ENCODE assay signal across 27 cellular contexts in the genomic region with DNA sequence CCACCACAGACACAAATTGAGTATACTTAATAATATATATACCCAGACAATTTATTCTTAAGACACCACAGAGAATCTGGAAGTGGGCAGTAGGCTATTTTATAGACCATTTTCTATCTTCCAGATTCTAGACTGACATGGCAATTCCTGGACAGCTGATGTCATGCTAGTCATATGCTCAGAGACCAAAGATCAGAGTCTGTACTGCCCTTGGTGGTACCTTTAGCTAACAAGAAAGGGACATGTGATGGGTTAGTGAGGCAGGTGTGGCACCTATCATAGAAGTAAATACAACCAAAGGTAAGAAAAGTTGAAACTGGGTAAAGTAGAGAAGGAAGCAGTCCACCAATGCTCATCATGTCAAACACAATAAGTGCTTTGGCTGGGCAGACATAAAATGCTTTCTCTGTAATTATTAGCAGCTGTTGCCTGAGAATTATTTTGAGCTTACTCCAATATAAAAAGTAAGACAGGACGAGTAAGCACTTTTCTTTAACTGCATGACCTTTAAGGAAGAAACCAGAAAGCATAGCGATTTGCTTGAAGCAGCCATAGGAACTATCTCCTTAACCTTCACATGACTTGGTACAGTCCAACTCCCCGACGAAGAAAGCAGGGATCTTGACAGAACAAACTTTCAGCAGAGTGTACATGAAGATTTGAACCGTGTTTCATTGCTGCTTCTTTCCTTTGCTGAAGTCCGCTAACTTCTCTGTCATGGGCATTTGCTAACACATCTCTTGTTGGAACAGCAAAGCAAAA. TPM values are rescaled to one million over a fixed set of nuclear protein-coding genes. Genes with fewer than 3 reads are reported as not detected.
DNase-seq lines count a peak whose midpoint lies in the region; ATAC-seq and TF ChIP-seq lines count a peak whose summit lies in the region.
"Had no signal": no experiment of that assay in that cellular context is flagged by ENCODE, and none has a peak within 500 bp of the region (broad histone marks: within the 10 kb centered on the region; RNA-seq: fewer than 3 reads in every experiment).

No MANE protein-coding gene starts in this region.

- H3K4me1 Mint-ChIP-seq in activated naive CD8-positive, alpha-beta T cell treated with anti-CD3 and anti-CD28 coated beads, Interleukin-2, amount 50 U/mL, for 24 hours = no peaks in the 10 kb centered on the region
- H3K4me1 Mint-ChIP-seq in natural killer cell treated with Interleukin-12 subunit alpha and Interleukin-12 subunit beta and Interleukin-15 and Interleukin-18, amount 100 ng/mL, for 72 hours (ENCODE audit: low read depth in 2 of 2) = no peaks in the 10 kb centered on the region
- H3K4me1 Mint-ChIP-seq: IgD-negative memory B cell; memory B cell; neural crest cell; stimulated activated naive CD8-positive, alpha-beta T cell treated with anti-CD3 and anti-CD28 coated beads, Interleukin-15, amount 100 ng/mL, for 72 hours had no signal

- no peaks in the 10 kb centered on the region for H3K36me3 ChIP-seq in Peyer's patch
- H3K36me3 ChIP-seq in colonic mucosa = no peaks in the 10 kb centered on the region
- no peaks in the 10 kb centered on the region for H3K36me3 ChIP-seq in right lobe of liver
- H3K36me3 ChIP-seq in spleen = no peaks in the 10 kb centered on the region
- H3K36me3 ChIP-seq: gastrocnemius medialis, prostate gland, upper lobe of left lung had no signal

- no peaks in the 10 kb centered on the region for H3K9me3 ChIP-seq in Peyer's patch
- H3K9me3 ChIP-seq in colonic mucosa = no peaks in the 10 kb centered on the region
- no peaks in the 10 kb centered on the region for H3K9me3 ChIP-seq in right lobe of liver
- no peaks in the 10 kb centered on the region for H3K9me3 ChIP-seq in spleen
- H3K9me3 ChIP-seq: gastrocnemius medialis, prostate gland, upper lobe of left lung had no signal

- H3K27ac ChIP-seq in Peyer's patch (peak overlapping the region in 3 of 4 donors; percentile 6 to 75 (median 73)), colonic mucosa (peak overlapping the region; percentile 43), right lobe of liver (peak overlapping the region in 1 of 3 donors; percentile 12), spleen (peak overlapping the region in 5 of 8 donors; percentile 40 to 66 (median 56))
- H3K27ac ChIP-seq: dorsolateral prefrontal cortex, gastrocnemius medialis, prostate gland, upper lobe of left lung had no signal

- H3K27ac Mint-ChIP-seq in activated naive CD8-positive, alpha-beta T cell treated with anti-CD3 and anti-CD28 coated beads, Interleukin-2, amount 50 U/mL, for 24 hours = no peak overlapping the region
- H3K27ac Mint-ChIP-seq in natural killer cell treated with Interleukin-12 subunit alpha and Interleukin-12 subunit beta and Interleukin-15 and Interleukin-18, amount 100 ng/mL, for 72 hours = no peak overlapping the region
- H3K27ac Mint-ChIP-seq: IgD-negative memory B cell; memory B cell; stimulated activated naive CD8-positive, alpha-beta T cell treated with anti-CD3 and anti-CD28 coated beads, Interleukin-15, amount 100 ng/mL, for 72 hours had no signal

- no peak for TF ChIP-seq CTCF in Peyer's patch (IDR thresholded peaks at IDR 0.05)
- TF ChIP-seq CTCF in colonic mucosa (IDR thresholded peaks at IDR 0.05) = no peak
- TF ChIP-seq CTCF in right lobe of liver (IDR thresholded peaks at IDR 0.05) = no peak
- TF ChIP-seq CTCF in spleen (IDR thresholded peaks at IDR 0.05 in 8 of 11, conservative IDR thresholded peaks at IDR 0.05 in 3 of 11) = no peak

- H3K4me1 ChIP-seq in Peyer's patch = peaks cover 0 to 8% (median 2%) of the 10 kb centered on the region in 4 donors
- H3K4me1 ChIP-seq in colonic mucosa = no peaks in the 10 kb centered on the region
- H3K4me1 ChIP-seq in right lobe of liver = peaks cover 0 to 11% (median 2%) of the 10 kb centered on the region in 4 donors
- H3K4me1 ChIP-seq in spleen = peaks cover 0 to under 1% (median 0%) of the 10 kb centered on the region in 6 donors
- H3K4me1 ChIP-seq: prostate gland, upper lobe of left lung had no signal

- H3K4me3 Mint-ChIP-seq in activated naive CD8-positive, alpha-beta T cell treated with anti-CD3 and anti-CD28 coated beads, Interleukin-2, amount 50 U/mL, for 24 hours = no peak overlapping the region
- H3K4me3 Mint-ChIP-seq in natural killer cell treated with Interleukin-12 subunit alpha and Interleukin-12 subunit beta and Interleukin-15 and Interleukin-18, amount 100 ng/mL, for 72 hours = no peak overlapping the region
- H3K4me3 Mint-ChIP-seq: IgD-negative memory B cell; memory B cell; neural crest cell; stimulated activated naive CD8-positive, alpha-beta T cell treated with anti-CD3 and anti-CD28 coated beads, Interleukin-15, amount 100 ng/mL, for 72 hours had no signal

- H3K36me3 Mint-ChIP-seq in activated naive CD8-positive, alpha-beta T cell treated with anti-CD3 and anti-CD28 coated beads, Interleukin-2, amount 50 U/mL, for 24 hours (ENCODE audit: low read depth) = no peaks in the 10 kb centered on the region
- no peaks in the 10 kb centered on the region for H3K36me3 Mint-ChIP-seq in natural killer cell treated with Interleukin-12 subunit alpha and Interleukin-12 subunit beta and Interleukin-15 and Interleukin-18, amount 100 ng/mL, for 72 hours
- H3K36me3 Mint-ChIP-seq: IgD-negative memory B cell, memory B cell had no signal

- H3K27me3 ChIP-seq in Peyer's patch (no peaks in the 10 kb centered on the region), colonic mucosa (no peaks in the 10 kb centered on the region), right lobe of liver (no peaks in the 10 kb centered on the region), spleen (replicated peaks in 1 of 7) (no peaks in the 10 kb centered on the region)
- H3K27me3 ChIP-seq: gastrocnemius medialis, upper lobe of left lung had no signal

- no peak overlapping the region for H3K9ac ChIP-seq in colonic mucosa (ENCODE audit: low read depth in 2 of 2, low read length in 2 of 2)

- H3K27me3 Mint-ChIP-seq in activated naive CD8-positive, alpha-beta T cell treated with anti-CD3 and anti-CD28 coated beads, Interleukin-2, amount 50 U/mL, for 24 hours = peaks cover 7% of the 10 kb centered on the region
- peaks cover 29 to 61% of the 10 kb centered on the region in 2 donors for H3K27me3 Mint-ChIP-seq in natural killer cell treated with Interleukin-12 subunit alpha and Interleukin-12 subunit beta and Interleukin-15 and Interleukin-18, amount 100 ng/mL, for 72 hours

- TF ChIP-seq POLR2A in Peyer's patch (IDR thresholded peaks at IDR 0.05) (no peak), right lobe of liver (IDR thresholded peaks at IDR 0.05) (no peak), spleen (IDR thresholded peaks at IDR 0.05) (no peak)

- H3K9me3 Mint-ChIP-seq in activated naive CD8-positive, alpha-beta T cell treated with anti-CD3 and anti-CD28 coated beads, Interleukin-2, amount 50 U/mL, for 24 hours = no peaks in the 10 kb centered on the region
- no peaks in the 10 kb centered on the region for H3K9me3 Mint-ChIP-seq in natural killer cell treated with Interleukin-12 subunit alpha and Interleukin-12 subunit beta and Interleukin-15 and Interleukin-18, amount 100 ng/mL, for 72 hours
- H3K9me3 Mint-ChIP-seq: IgD-negative memory B cell, neural crest cell had no signal

- DNase-seq in Peyer's patch (peak in 1 of 3 donors; percentile 72), colonic mucosa (no peak), right lobe of liver (no peak), spleen (no peak), HCEC 1CT (no peak), NOMO-1 (lab: John Stamatoyannopoulos, UW; ENCODE audit: unreplicated experiment in 2 of 2) (no peak)
- no peak for DNase-seq in activated naive CD8-positive, alpha-beta T cell treated with anti-CD3 and anti-CD28 coated beads, Interleukin-2, amount 50 U/mL, for 24 hours
- DNase-seq in natural killer cell treated with Interleukin-12 subunit alpha and Interleukin-12 subunit beta and Interleukin-15 and Interleukin-18, amount 100 ng/mL, for 72 hours (ENCODE audit: low spot score) = no peak
- DNase-seq: activated CD4-positive, alpha-beta T cell treated with anti-CD3 and anti-CD28 coated beads, Interleukin-2, amount 50 U/mL, for 1 hour; activated CD8-positive, alpha-beta memory T cell treated with anti-CD3 and anti-CD28 coated beads, Interleukin-2, amount 50 U/mL, for 48 hours; activated effector memory CD4-positive, alpha-beta T cell treated with Interleukin-2 at 50 U/mL for 16 hours; DMS53; dorsolateral prefrontal cortex; gastrocnemius medialis; MM.1S; NCI-H1694; NCI-H2171 treated with DMSO at 0.1 percent for 48 hours; NCI-H69; SHP77 treated with DMSO at 0.1 percent for 48 hours; stimulated activated CD4-positive, alpha-beta T cell treated with anti-CD3 and anti-CD28 coated beads, Interleukin-4, amount 100 ng/mL, for 24 hours; stimulated activated naive CD8-positive, alpha-beta T cell treated with anti-CD3 and anti-CD28 coated beads, Interleukin-15, amount 100 ng/mL, for 72 hours; upper lobe of left lung had no signal

- H3K4me3 ChIP-seq in Peyer's patch (no peak overlapping the region), colonic mucosa (no peak overlapping the region), right lobe of liver (no peak overlapping the region), spleen (no peak overlapping the region)
- H3K4me3 ChIP-seq: dorsolateral prefrontal cortex, gastrocnemius medialis, prostate gland, upper lobe of left lung had no signal

- WGBS in right lobe of liver (ENCODE audit: insufficient coverage, low coverage, low lambda C conversion rate, missing lambda C conversion rate) = 79% methylated on average over 5 of the region's 6 CpGs
- WGBS in spleen, 5 donors = 60 to 81% (median 77%) methylated on average over 6 of the region's 6 CpGs

- intact Hi-C loops in colonic mucosa (cut with DNase I) = no loop called here
- intact Hi-C loops in right lobe of liver (cut with DNase I) = no loop called here
- intact Hi-C loops in spleen (cut with DNase I; ENCODE audit: low total_unique reads) = no loop called here

- ATAC-seq in right lobe of liver = peak; percentile 60 to 81 (median 68)
- ATAC-seq in activated naive CD8-positive, alpha-beta T cell treated with anti-CD3 and anti-CD28 coated beads, Interleukin-2, amount 50 U/mL, for 24 hours = no peak
- no peak for ATAC-seq in natural killer cell treated with Interleukin-12 subunit alpha and Interleukin-12 subunit beta and Interleukin-15 and Interleukin-18, amount 100 ng/mL, for 72 hours
- ATAC-seq: gastrocnemius medialis; stimulated activated naive CD8-positive, alpha-beta T cell treated with anti-CD3 and anti-CD28 coated beads, Interleukin-15, amount 100 ng/mL, for 72 hours had no signal

RNA-seq across cellular contexts. Expression of a gene that starts 47.1 kb away (rescaled TPM):
- total RNA-seq in Peyer's patch = 100 to 1,000 TPM in 3 of 4 donors, 10 to 100 TPM in 1; 69.8 to 208 (median 149) TPM
- 100 to 1,000 TPM in 1 of 2 donors, 10 to 100 TPM in 1; 43.6 to 183 TPM for total RNA-seq in colonic mucosa
- total RNA-seq in right lobe of liver = 100 to 1,000 TPM; 101 to 289 (median 134) TPM
- 100 to 1,000 TPM; 315 to 843 (median 492) TPM for total RNA-seq in spleen
- polyA plus RNA-seq in spleen = 100 to 1,000 TPM in 2 of 3 donors, 10 to 100 TPM in 1; 55.7 to 116 (median 102) TPM
- under 1 TPM; 0.10 to 0.47 TPM for total RNA-seq in natural killer cell treated with Interleukin-12 subunit alpha and Interleukin-12 subunit beta and Interleukin-15 and Interleukin-18, amount 100 ng/mL, for 72 hours
- total RNA-seq: OCI-LY7 had no signal

Comparison
In these comparisons a context has a peak if more than half of its experiments do, and no peak if none do; other contexts are left out.
1. ATAC-seq: peak in right lobe of liver (4 of 4); none in activated naive CD8-positive, alpha-beta T cell treated with anti-CD3 and anti-CD28 coated beads, Interleukin-2, amount 50 U/mL, for 24 hours (single experiment) and natural killer cell treated with Interleukin-12 subunit alpha and Interleukin-12 subunit beta and Interleukin-15 and Interleukin-18, amount 100 ng/mL, for 72 hours (0 of 2).
2. RNA of a gene that starts 47.1 kb away (total RNA-seq): 315 to 843 TPM in spleen, 43.6 to 183 TPM in colonic mucosa, 69.8 to 208 TPM in Peyer's patch and 101 to 289 TPM in right lobe of liver; 0.10 to 0.47 TPM in natural killer cell treated with Interleukin-12 subunit alpha and Interleukin-12 subunit beta and Interleukin-15 and Interleukin-18, amount 100 ng/mL, for 72 hours; every median in the first group is over 10 times any median in the second.